22 cellular contexts compared by ENCODE assay signal in genomic region chr3:11991751-11992150, GRCh38.
"Had no signal": no experiment of that assay in that cellular context is flagged by ENCODE, and none has a peak within 500 bp of the region (broad histone marks: within the 10 kb centered on the region; RNA-seq: fewer than 3 reads in every experiment).

No MANE protein-coding gene starts in this region.

- H3K27ac ChIP-seq: ascending aorta, cardiac muscle cell, colonic mucosa, dorsolateral prefrontal cortex, left ventricle myocardium inferior, tibial nerve had no signal

- ATAC-seq: activated CD4-positive, alpha-beta T cell treated with anti-CD3 and anti-CD28 coated beads for 36 hours; right cardiac atrium had no signal

- H3K4me3 ChIP-seq: ascending aorta, cardiac muscle cell, colonic mucosa, dorsolateral prefrontal cortex, left ventricle myocardium inferior, lung, tibial nerve had no signal

- DNase-seq: activated CD4-positive, alpha-beta T cell treated with anti-CD3 and anti-CD28 coated beads for 36 hours; activated CD4-positive, alpha-beta T cell treated with anti-CD3 and anti-CD28 coated beads, Interleukin-2, amount 50 U/mL, for 4 hours; activated CD4-positive, CD25-positive, alpha-beta regulatory T cell; activated effector memory CD4-positive, alpha-beta T cell treated with Interleukin-2 at 50 U/mL for 16 hours; activated naive CD4-positive, alpha-beta T cell treated with anti-CD3 and anti-CD28 coated beads for 36 hours; activated naive CD8-positive, alpha-beta T cell treated with anti-CD3 and anti-CD28 coated beads, Interleukin-2, amount 10 ng/mL, durations not matched to agents 7 days and 5 days; activated T-cell treated with anti-CD3 and anti-CD28 coated beads for 4 hours; cerebellar nuclear complex; colonic mucosa; dorsolateral prefrontal cortex; effector memory CD4-positive, alpha-beta T cell; islet precursor cell; left ventricle myocardium inferior; posterior cingulate gyrus; right cardiac atrium; stimulated activated CD4-positive, alpha-beta T cell treated with anti-CD3 and anti-CD28 coated beads, Interleukin-15, amount 100 ng/mL, for 24 hours; stimulated activated CD4-positive, alpha-beta T cell treated with anti-CD3 and anti-CD28 coated beads, Interleukin-2, amount 100 ng/mL, for 24 hours; stimulated activated naive CD4-positive, alpha-beta T cell had no signal
